Comparison of ENCODE assay signal across 18 cellular contexts in the genomic region with DNA sequence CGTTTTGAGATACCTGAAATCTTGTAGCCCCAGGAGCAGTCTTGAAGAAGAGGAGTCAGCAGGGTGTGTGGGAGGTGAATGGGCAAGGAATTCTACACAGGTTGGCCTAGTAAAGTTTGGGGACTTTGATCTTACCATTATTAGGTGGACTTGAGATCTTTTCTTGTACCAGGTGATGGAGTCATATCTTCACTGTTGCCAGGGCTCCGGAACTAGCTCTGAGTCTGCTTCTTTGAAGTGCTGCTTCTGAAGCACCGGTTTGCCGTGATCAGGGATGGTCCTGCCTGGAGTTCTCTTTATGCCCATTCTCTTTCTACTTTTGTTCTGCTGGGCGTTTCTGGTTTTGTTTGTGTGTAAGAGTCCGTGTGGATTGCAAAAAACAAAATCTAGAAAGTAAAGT.
"Had no signal": no experiment of that assay in that cellular context is flagged by ENCODE, and none has a peak within 500 bp of the region (broad histone marks: within the 10 kb centered on the region; RNA-seq: fewer than 3 reads in every experiment).

No MANE protein-coding gene starts in this region.

- H3K36me3 Mint-ChIP-seq: type B pancreatic cell had no signal

- H3K9me3 ChIP-seq: gastroesophageal sphincter, right atrium auricular region, suprapubic skin, thyroid gland, uterus had no signal

- H3K4me1 ChIP-seq: suprapubic skin, uterus had no signal

- H3K36me3 ChIP-seq: gastroesophageal sphincter, right atrium auricular region, suprapubic skin, thyroid gland, uterus had no signal

- H3K27ac Mint-ChIP-seq: type B pancreatic cell had no signal

- DNase-seq: cortex of kidney; dorsolateral prefrontal cortex; effector CD8-positive, alpha-beta T cell; glutamatergic neuron; islet precursor cell; naive thymus-derived CD8-positive, alpha-beta T cell; posterior cingulate gyrus; stimulated activated CD4-positive, alpha-beta T cell treated with anti-CD3 and anti-CD28 coated beads, Interleukin-2, amount 100 ng/mL, for 48 hours; stimulated activated naive CD8-positive, alpha-beta T cell treated with anti-CD3 and anti-CD28 coated beads, Interleukin-15, Interleukin-2, amounts not matched to agents 100 U/mL and 50 U/mL, for 24 hours; thyroid gland; uterus had no signal

- H3K27ac ChIP-seq: dorsolateral prefrontal cortex, gastroesophageal sphincter, right atrium auricular region, suprapubic skin, thyroid gland, uterus had no signal

- H3K27me3 ChIP-seq: dorsolateral prefrontal cortex, gastroesophageal sphincter, right atrium auricular region, suprapubic skin, thyroid gland, uterus had no signal

- H3K9me3 Mint-ChIP-seq: neural crest cell, type B pancreatic cell had no signal

- H3K4me3 Mint-ChIP-seq: naive thymus-derived CD8-positive, alpha-beta T cell; neural crest cell; type B pancreatic cell had no signal

- ATAC-seq: esophagus mucosa; gastroesophageal sphincter; naive thymus-derived CD8-positive, alpha-beta T cell; stimulated activated naive CD8-positive, alpha-beta T cell treated with anti-CD3 and anti-CD28 coated beads, Interleukin-15, Interleukin-2, amounts not matched to agents 100 U/mL and 50 U/mL, for 24 hours had no signal

- H3K27me3 Mint-ChIP-seq: naive thymus-derived CD8-positive, alpha-beta T cell; type B pancreatic cell had no signal

- H3K4me3 ChIP-seq: dorsolateral prefrontal cortex, gastroesophageal sphincter, right atrium auricular region, smooth muscle cell, suprapubic skin, thyroid gland, uterus had no signal
